8 cellular contexts compared by ENCODE assay signal in the genomic region with DNA sequence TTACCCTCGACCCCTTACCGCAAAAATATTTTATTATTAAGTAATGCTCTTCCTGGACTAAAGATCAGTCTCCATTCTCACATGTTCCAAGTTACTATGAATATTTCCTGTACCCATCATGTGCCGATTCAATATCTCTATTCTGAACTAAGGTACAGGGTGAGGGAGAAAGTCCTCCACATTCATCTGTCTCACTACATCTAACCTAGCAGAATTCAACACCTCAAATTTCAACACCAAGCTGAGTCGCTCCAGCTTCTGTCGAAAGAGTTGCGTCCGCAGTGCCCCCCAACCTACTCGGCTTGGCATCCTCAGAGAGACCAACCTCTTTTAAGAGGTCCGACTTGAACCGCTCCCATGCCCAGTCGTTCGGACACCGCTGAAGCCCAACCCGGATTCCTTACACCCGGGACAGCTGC. TPM values are rescaled to one million over a fixed set of nuclear protein-coding genes. Genes with fewer than 3 reads are reported as not detected.
DNase-seq lines count a peak whose midpoint lies in the region; ATAC-seq lines count a peak whose summit lies in the region.

No MANE protein-coding gene starts in this region.

- peaks cover 55% of the 10 kb centered on the region for H3K4me1 Mint-ChIP-seq in activated CD4-positive, alpha-beta memory T cell treated with anti-CD3 and anti-CD28 coated beads, Interleukin-2, amount 10 ng/mL, durations not matched to agents 7 days and 5 days

- intact Hi-C loops in Right ventricle myocardium superior (cut with DNase I), result loop anchor here (10.0 kb wide), 1 partner anchor 54 kb away; no protein-coding TSS in a partner anchor

- peak; percentile 55 for DNase-seq in NK-92 treated with Interleukin-12 subunit alpha and Interleukin-12 subunit beta, amount 100 ng/mL, for 24 hours (lab: John Stamatoyannopoulos, UW)
- no peak for DNase-seq in NK-92 (lab: John Stamatoyannopoulos, UW; ENCODE audit: unreplicated experiment)
- DNase-seq in activated CD4-positive, alpha-beta memory T cell treated with anti-CD3 and anti-CD28 coated beads, Interleukin-2, amount 10 ng/mL, durations not matched to agents 7 days and 5 days, result peak; percentile 25
- DNase-seq in Right ventricle myocardium superior, result no peak
- peak; percentile 39 for DNase-seq in pons (ENCODE audit: low spot score)
- DNase-seq in effector CD8-positive, alpha-beta T cell (lab: John Stamatoyannopoulos, UW), result no peak
- no peak for DNase-seq in NCI-H2081 treated with DMSO at 0.1 percent for 48 hours (lab: John Stamatoyannopoulos, UW)

- peaks cover 29% of the 10 kb centered on the region for H3K36me3 Mint-ChIP-seq in activated CD4-positive, alpha-beta memory T cell treated with anti-CD3 and anti-CD28 coated beads, Interleukin-2, amount 10 ng/mL, durations not matched to agents 7 days and 5 days (ENCODE audit: low read depth)

- CTCF ChIA-PET in activated CD4-positive, alpha-beta memory T cell treated with anti-CD3 and anti-CD28 coated beads, Interleukin-2, amount 10 ng/mL, durations not matched to agents 7 days and 5 days (lab: Charles Lee), result interaction anchor here (1.0 to 1.3 kb wide), 3 partner anchors 71 to 1608 kb away, joined by 3 read pairs; no protein-coding TSS in a partner anchor

- no peaks in the 10 kb centered on the region for H3K9me3 Mint-ChIP-seq in activated CD4-positive, alpha-beta memory T cell treated with anti-CD3 and anti-CD28 coated beads, Interleukin-2, amount 10 ng/mL, durations not matched to agents 7 days and 5 days

- peak overlapping the region; percentile 86 for H3K27ac Mint-ChIP-seq in activated CD4-positive, alpha-beta memory T cell treated with anti-CD3 and anti-CD28 coated beads, Interleukin-2, amount 10 ng/mL, durations not matched to agents 7 days and 5 days

- peak overlapping the region; percentile 95 for H3K4me3 Mint-ChIP-seq in activated CD4-positive, alpha-beta memory T cell treated with anti-CD3 and anti-CD28 coated beads, Interleukin-2, amount 10 ng/mL, durations not matched to agents 7 days and 5 days

- POLR2A ChIA-PET in activated CD4-positive, alpha-beta memory T cell treated with anti-CD3 and anti-CD28 coated beads, Interleukin-2, amount 10 ng/mL, durations not matched to agents 7 days and 5 days (lab: Charles Lee), result interaction anchor here (0.8 to 4.3 kb wide), 9 partner anchors 10 to 1032 kb away, joined by 3 to 31 read pairs (median 3); partner anchors contain the start of genes HMGCR and POC5

- H3K27me3 Mint-ChIP-seq in activated CD4-positive, alpha-beta memory T cell treated with anti-CD3 and anti-CD28 coated beads, Interleukin-2, amount 10 ng/mL, durations not matched to agents 7 days and 5 days, result no peaks in the 10 kb centered on the region

- ATAC-seq in HG03135 (IDR thresholded peaks at IDR 0.05; ENCODE audit: unreplicated experiment) (peak; percentile 1), Right ventricle myocardium superior (ENCODE audit: poor library complexity) (peak; percentile 49)

RNA-seq across cellular contexts. Expression of gene CERT1, which starts 1.0 kb away (rescaled TPM):
- total RNA-seq in activated CD4-positive, alpha-beta memory T cell treated with anti-CD3 and anti-CD28 coated beads, Interleukin-2, amount 10 ng/mL, durations not matched to agents 7 days and 5 days, result 10 to 100 TPM; 36.2 to 39.7 TPM
- 32.1 TPM for total RNA-seq in Right ventricle myocardium superior

RNA-seq across cellular contexts. Expression of gene POLK, which starts 1.3 kb away (rescaled TPM):
- total RNA-seq in activated CD4-positive, alpha-beta memory T cell treated with anti-CD3 and anti-CD28 coated beads, Interleukin-2, amount 10 ng/mL, durations not matched to agents 7 days and 5 days, result 10 to 100 TPM; 28.3 to 28.7 TPM
- 20.6 TPM for total RNA-seq in Right ventricle myocardium superior

Comparison
In these comparisons a context has a peak if more than half of its experiments do, and no peak if none do; other contexts are left out.
1. DNase-seq: peak in NK-92 treated with Interleukin-12 subunit alpha and Interleukin-12 subunit beta, amount 100 ng/mL, for 24 hours (single experiment), activated CD4-positive, alpha-beta memory T cell treated with anti-CD3 and anti-CD28 coated beads, Interleukin-2, amount 10 ng/mL, durations not matched to agents 7 days and 5 days (single experiment) and pons (single experiment); none in NK-92 (single experiment), Right ventricle myocardium superior (single experiment), effector CD8-positive, alpha-beta T cell (single experiment) and NCI-H2081 treated with DMSO at 0.1 percent for 48 hours (single experiment).